15 cellular contexts compared by ENCODE assay signal in the genomic region with DNA sequence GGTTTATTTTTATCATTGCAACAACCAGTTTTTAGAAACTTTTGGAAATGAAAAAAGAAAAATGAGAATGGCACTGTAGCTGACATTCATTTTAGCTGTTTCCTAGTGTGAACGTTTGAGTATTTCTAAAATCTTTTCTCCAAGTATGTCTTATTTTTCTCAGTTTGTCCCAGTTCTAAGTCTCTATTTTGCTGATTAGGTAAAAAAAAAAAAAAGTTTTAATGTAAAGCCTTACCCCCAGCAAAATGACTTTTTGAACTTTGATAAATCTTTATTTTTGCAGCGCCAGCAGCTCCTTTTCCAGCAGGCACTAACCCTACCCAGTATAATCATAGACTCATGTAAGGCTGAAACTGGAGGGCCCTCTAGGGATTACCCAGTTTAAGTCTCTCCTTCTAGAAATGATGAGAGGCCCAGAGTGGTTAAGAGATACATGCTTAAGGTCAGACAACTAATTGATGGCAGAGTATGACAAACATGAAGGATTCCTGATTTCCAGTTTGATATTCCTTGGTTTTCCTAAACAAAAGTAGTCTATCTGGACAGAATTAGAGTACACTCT.
DNase-seq lines count a peak whose midpoint lies in the region; ATAC-seq, FAIRE-seq and TF ChIP-seq lines count a peak whose summit lies in the region.
"Had no signal": no experiment of that assay in that cellular context is flagged by ENCODE, and none has a peak within 500 bp of the region (broad histone marks: within the 10 kb centered on the region; RNA-seq: fewer than 3 reads in every experiment).

No MANE protein-coding gene starts in this region.

- H4K20me1 ChIP-seq in GM23338 (replicated peaks; ENCODE audit: insufficient read depth) (no peaks in the 10 kb centered on the region), PC-9 (ENCODE audit: insufficient read depth) (no peaks in the 10 kb centered on the region)

- no peaks in the 10 kb centered on the region for H3K27me3 Mint-ChIP-seq in CD4-positive, CD25-positive, alpha-beta regulatory T cell
- H3K27me3 Mint-ChIP-seq in GM23338 (ENCODE audit: insufficient read depth, low read depth, poor library complexity) = no peaks in the 10 kb centered on the region

- FAIRE-seq in HTR-8/SVneo (lab: Jason Lieb, UNC) = no peak
- FAIRE-seq: islet of Langerhans had no signal

- H2AFZ ChIP-seq in GM23338 = no peak overlapping the region
- H2AFZ ChIP-seq in PC-9 = no peak overlapping the region

- H3K36me3 ChIP-seq in CD4-positive, CD25-positive, alpha-beta regulatory T cell (ENCODE audit: control insufficient read depth, insufficient read depth, low read length) = no peaks in the 10 kb centered on the region
- H3K36me3 ChIP-seq in GM23338 (ENCODE audit: insufficient read depth) = no peaks in the 10 kb centered on the region
- no peaks in the 10 kb centered on the region for H3K36me3 ChIP-seq in PC-9 (ENCODE audit: low read depth)
- H3K36me3 ChIP-seq: MG63 had no signal

- H3K27ac Mint-ChIP-seq in CD4-positive, CD25-positive, alpha-beta regulatory T cell = no peak overlapping the region
- H3K27ac Mint-ChIP-seq in GM23338 = no peak overlapping the region
- H3K27ac Mint-ChIP-seq: activated naive CD4-positive, alpha-beta T cell treated with anti-CD3 and anti-CD28 coated beads for 36 hours had no signal

- peaks cover 1% of the 10 kb centered on the region for H3K27me3 ChIP-seq in CD4-positive, CD25-positive, alpha-beta regulatory T cell (ENCODE audit: control insufficient read depth, insufficient read depth, low read length)
- H3K27me3 ChIP-seq in GM23338 (ENCODE audit: insufficient read depth) (no peaks in the 10 kb centered on the region), PC-9 (ENCODE audit: insufficient read depth, low read depth) (no peaks in the 10 kb centered on the region)
- H3K27me3 ChIP-seq: MG63 had no signal

- BruUV-seq in PC-9 (replicated peaks; lab: Mats Ljungman, UMichigan) = no TSS peak

- no peaks in the 10 kb centered on the region for H3K36me3 Mint-ChIP-seq in CD4-positive, CD25-positive, alpha-beta regulatory T cell
- H3K36me3 Mint-ChIP-seq in GM23338 (ENCODE audit: low read depth) = no peaks in the 10 kb centered on the region

- no peaks in the 10 kb centered on the region for H3K4me1 Mint-ChIP-seq in CD4-positive, CD25-positive, alpha-beta regulatory T cell
- H3K4me1 Mint-ChIP-seq in GM23338 = no peaks in the 10 kb centered on the region

- no peak for ATAC-seq in CD4-positive, CD25-positive, alpha-beta regulatory T cell (ENCODE audit: low read depth in 2 of 2)
- ATAC-seq in GM23338 (0 out of 3 replicates have a peak, but pooled peaks have one; percentile 36), left lobe of liver (peak; percentile 78), HG03135 (IDR thresholded peaks at IDR 0.05; ENCODE audit: unreplicated experiment) (no peak)

- peak overlapping the region; percentile 9 for H3K4me3 ChIP-seq in CD4-positive, CD25-positive, alpha-beta regulatory T cell (ENCODE audit: low read depth, low read length)
- H3K4me3 ChIP-seq in GM23338 (no peak overlapping the region), PC-9 (no peak overlapping the region)
- H3K4me3 ChIP-seq: MG63, SK-N-MC had no signal

- peak in 1 of 2 experiments; percentile 19; a peak in 1 of 4 replicates for TF ChIP-seq CTCF in GM23338 (conservative IDR thresholded peaks at IDR 0.05; ENCODE audit: low read depth in 2 of 2)
- TF ChIP-seq CTCF in PC-9 (conservative IDR thresholded peaks at IDR 0.05) = no peak

- H3K9me3 ChIP-seq in CD4-positive, CD25-positive, alpha-beta regulatory T cell (ENCODE audit: control insufficient read depth in 2 of 2, low read length in 2 of 2) = no peaks in the 10 kb centered on the region
- H3K9me3 ChIP-seq in PC-9 (ENCODE audit: insufficient read depth, low read depth) = no peaks in the 10 kb centered on the region
- H3K9me3 ChIP-seq: MG63 had no signal

- no peaks in the 10 kb centered on the region for H3K4me1 ChIP-seq in CD4-positive, CD25-positive, alpha-beta regulatory T cell (ENCODE audit: control insufficient read depth, insufficient read depth, low read length, poor library complexity, severe bottlenecking)
- no peaks in the 10 kb centered on the region for H3K4me1 ChIP-seq in GM23338 (ENCODE audit: insufficient read depth)
- H3K4me1 ChIP-seq in PC-9 (replicated peaks; ENCODE audit: insufficient read depth) = no peaks in the 10 kb centered on the region

- H3K79me2 ChIP-seq in GM23338 (replicated peaks; ENCODE audit: insufficient read depth) = no peaks in the 10 kb centered on the region
- H3K79me2 ChIP-seq in PC-9 (ENCODE audit: low read depth) = no peaks in the 10 kb centered on the region

- CTCF ChIA-PET in PC-9 (lab: Charles Lee) = interaction anchor here (0.8 kb wide), 1 partner anchor 25 kb away, joined by 3 read pairs; no protein-coding TSS in a partner anchor

- H3K4me2 ChIP-seq in GM23338 (no peak overlapping the region), PC-9 (peak overlapping the region; percentile 19; the same call in 1 of the 2 replicates)

- intact Hi-C loops in PC-9 (cut with micrococcal nuclease; ENCODE audit: unreplicated experiment) = no loop called here

- H3F3A ChIP-seq in GM23338 (replicated peaks; ENCODE audit: low read depth) = no peaks in the 10 kb centered on the region
- H3F3A ChIP-seq in PC-9 (ENCODE audit: insufficient read depth, low read depth) = no peaks in the 10 kb centered on the region

- no peak overlapping the region for H3K27ac ChIP-seq in CD4-positive, CD25-positive, alpha-beta regulatory T cell (ENCODE audit: insufficient read depth, low read length, poor library complexity, severe bottlenecking)
- no peak overlapping the region for H3K27ac ChIP-seq in GM23338 (ENCODE audit: low read depth)
- H3K27ac ChIP-seq in PC-9 = no peak overlapping the region
- H3K27ac ChIP-seq: SK-N-MC had no signal

- no peak for DNase-seq in CD4-positive, CD25-positive, alpha-beta regulatory T cell
- DNase-seq in GM23338 (ENCODE audit: low spot score) = no peak
- no peak for DNase-seq in PC-9
- DNase-seq in left lobe of liver (ENCODE audit: low spot score) = no peak
- DNase-seq in 8988T = no peak
- DNase-seq in HTR-8/SVneo (ENCODE audit: insufficient read length, low spot score) = no peak
- no peak for DNase-seq in NCI-H2196 treated with DMSO at 0.1 percent for 48 hours (lab: John Stamatoyannopoulos, UW; ENCODE audit: unreplicated experiment)
- DNase-seq: activated naive CD4-positive, alpha-beta T cell treated with anti-CD3 and anti-CD28 coated beads for 36 hours; AML-193; DMS53; effector CD4-positive, alpha-beta T cell; MG63 had no signal

- H3K9me3 Mint-ChIP-seq in CD4-positive, CD25-positive, alpha-beta regulatory T cell = peaks cover 0 to 1% (median 0%) of the 10 kb centered on the region in 7 donors
- no peaks in the 10 kb centered on the region for H3K9me3 Mint-ChIP-seq in GM23338
- H3K9me3 Mint-ChIP-seq: activated naive CD4-positive, alpha-beta T cell treated with anti-CD3 and anti-CD28 coated beads for 36 hours had no signal

- POLR2A ChIA-PET in PC-9 (lab: Charles Lee; ENCODE audit: unreplicated experiment) = no interaction called here

- no peak overlapping the region for H3K4me3 Mint-ChIP-seq in CD4-positive, CD25-positive, alpha-beta regulatory T cell
- no peak overlapping the region for H3K4me3 Mint-ChIP-seq in GM23338
- H3K4me3 Mint-ChIP-seq: activated naive CD4-positive, alpha-beta T cell treated with anti-CD3 and anti-CD28 coated beads for 36 hours had no signal

- H3K9me2 ChIP-seq in GM23338 (ENCODE audit: insufficient read depth) (no peaks in the 10 kb centered on the region), PC-9 (ENCODE audit: insufficient read depth) (no peaks in the 10 kb centered on the region)

TF ChIP-seq in GM23338, 12 proteins besides CTCF, POLR2A, EP300 and RAD21:
- TF ChIP-seq JUNB (IDR thresholded peaks at IDR 0.05; ENCODE audit: unreplicated experiment) = no peak
- no peak for TF ChIP-seq EZH2phosphoT487 (IDR thresholded peaks at IDR 0.05; ENCODE audit: unreplicated experiment)
- TF ChIP-seq NANOG (IDR thresholded peaks at IDR 0.05; ENCODE audit: borderline replicate concordance) = no peak
- no peak for TF ChIP-seq ZNF331 (CRISPR knock-in tag; IDR thresholded peaks at IDR 0.05; ENCODE audit: low read depth)
- TF ChIP-seq REST (IDR thresholded peaks at IDR 0.05; ENCODE audit: unreplicated experiment) = no peak

Comparison
In these comparisons a context has a peak if more than half of its experiments do, and no peak if none do; other contexts are left out.
1. ATAC-seq: peak in GM23338 (single experiment) and left lobe of liver (single experiment); none in CD4-positive, CD25-positive, alpha-beta regulatory T cell (0 of 2) and HG03135 (single experiment).